ENCODE assay signal across 2 cellular contexts in genomic region chr1:42173961-42174715, GRCh38.
TF ChIP-seq lines count a peak whose summit lies in the region.

No MANE protein-coding gene starts in this region.

TF ChIP-seq in GM23338, 12 proteins besides CTCF, POLR2A, EP300 and RAD21 (continued from another document):
- no peak for TF ChIP-seq REST (IDR thresholded peaks at IDR 0.05; ENCODE audit: unreplicated experiment)
- no peak for TF ChIP-seq JUNB (IDR thresholded peaks at IDR 0.05; ENCODE audit: unreplicated experiment)
- TF ChIP-seq, protein P1, sequence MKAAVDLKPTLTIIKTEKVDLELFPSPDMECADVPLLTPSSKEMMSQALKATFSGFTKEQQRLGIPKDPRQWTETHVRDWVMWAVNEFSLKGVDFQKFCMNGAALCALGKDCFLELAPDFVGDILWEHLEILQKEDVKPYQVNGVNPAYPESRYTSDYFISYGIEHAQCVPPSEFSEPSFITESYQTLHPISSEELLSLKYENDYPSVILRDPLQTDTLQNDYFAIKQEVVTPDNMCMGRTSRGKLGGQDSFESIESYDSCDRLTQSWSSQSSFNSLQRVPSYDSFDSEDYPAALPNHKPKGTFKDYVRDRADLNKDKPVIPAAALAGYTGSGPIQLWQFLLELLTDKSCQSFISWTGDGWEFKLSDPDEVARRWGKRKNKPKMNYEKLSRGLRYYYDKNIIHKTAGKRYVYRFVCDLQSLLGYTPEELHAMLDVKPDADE (IDR thresholded peaks at IDR 0.05): no peak
- TF ChIP-seq STAT1 (IDR thresholded peaks at IDR 0.05; ENCODE audit: unreplicated experiment): no peak
- no peak for TF ChIP-seq POLR2AphosphoS5 (IDR thresholded peaks at IDR 0.05; ENCODE audit: low read depth)
- TF ChIP-seq NANOG (IDR thresholded peaks at IDR 0.05; ENCODE audit: borderline replicate concordance): no peak
- TF ChIP-seq ZNF114 (CRISPR knock-in tag; IDR thresholded peaks at IDR 0.05): no peak
- TF ChIP-seq EZH2phosphoT487 (IDR thresholded peaks at IDR 0.05; ENCODE audit: unreplicated experiment): no peak
- no peak for TF ChIP-seq CREB1 (CRISPR knock-in tag; IDR thresholded peaks at IDR 0.05; ENCODE audit: low read depth)
- no peak for TF ChIP-seq EZH2 (IDR thresholded peaks at IDR 0.05; ENCODE audit: low read depth, unreplicated experiment)

TF ChIP-seq in SK-N-SH treated with all-trans-retinoic acid at 6 μM for 48 hours, 23 proteins besides CTCF, POLR2A, EP300 and RAD21 (continued from another document):
- TF ChIP-seq, protein P2, sequence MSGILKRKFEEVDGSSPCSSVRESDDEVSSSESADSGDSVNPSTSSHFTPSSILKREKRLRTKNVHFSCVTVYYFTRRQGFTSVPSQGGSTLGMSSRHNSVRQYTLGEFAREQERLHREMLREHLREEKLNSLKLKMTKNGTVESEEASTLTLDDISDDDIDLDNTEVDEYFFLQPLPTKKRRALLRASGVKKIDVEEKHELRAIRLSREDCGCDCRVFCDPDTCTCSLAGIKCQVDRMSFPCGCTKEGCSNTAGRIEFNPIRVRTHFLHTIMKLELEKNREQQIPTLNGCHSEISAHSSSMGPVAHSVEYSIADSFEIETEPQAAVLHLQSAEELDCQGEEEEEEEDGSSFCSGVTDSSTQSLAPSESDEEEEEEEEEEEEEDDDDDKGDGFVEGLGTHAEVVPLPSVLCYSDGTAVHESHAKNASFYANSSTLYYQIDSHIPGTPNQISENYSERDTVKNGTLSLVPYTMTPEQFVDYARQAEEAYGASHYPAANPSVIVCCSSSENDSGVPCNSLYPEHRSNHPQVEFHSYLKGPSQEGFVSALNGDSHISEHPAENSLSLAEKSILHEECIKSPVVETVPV (CRISPR knock-in tag; IDR thresholded peaks at IDR 0.05): no peak
- no peak for TF ChIP-seq ESRRG (CRISPR knock-in tag; IDR thresholded peaks at IDR 0.05)
- TF ChIP-seq ZFP30 (CRISPR knock-in tag; IDR thresholded peaks at IDR 0.05): no peak
- TF ChIP-seq ZC3H10 (CRISPR knock-in tag; IDR thresholded peaks at IDR 0.05): no peak
- TF ChIP-seq, protein P3, sequence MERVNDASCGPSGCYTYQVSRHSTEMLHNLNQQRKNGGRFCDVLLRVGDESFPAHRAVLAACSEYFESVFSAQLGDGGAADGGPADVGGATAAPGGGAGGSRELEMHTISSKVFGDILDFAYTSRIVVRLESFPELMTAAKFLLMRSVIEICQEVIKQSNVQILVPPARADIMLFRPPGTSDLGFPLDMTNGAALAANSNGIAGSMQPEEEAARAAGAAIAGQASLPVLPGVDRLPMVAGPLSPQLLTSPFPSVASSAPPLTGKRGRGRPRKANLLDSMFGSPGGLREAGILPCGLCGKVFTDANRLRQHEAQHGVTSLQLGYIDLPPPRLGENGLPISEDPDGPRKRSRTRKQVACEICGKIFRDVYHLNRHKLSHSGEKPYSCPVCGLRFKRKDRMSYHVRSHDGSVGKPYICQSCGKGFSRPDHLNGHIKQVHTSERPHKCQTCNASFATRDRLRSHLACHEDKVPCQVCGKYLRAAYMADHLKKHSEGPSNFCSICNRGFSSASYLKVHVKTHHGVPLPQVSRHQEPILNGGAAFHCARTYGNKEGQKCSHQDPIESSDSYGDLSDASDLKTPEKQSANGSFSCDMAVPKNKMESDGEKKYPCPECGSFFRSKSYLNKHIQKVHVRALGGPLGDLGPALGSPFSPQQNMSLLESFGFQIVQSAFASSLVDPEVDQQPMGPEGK (CRISPR knock-in tag; IDR thresholded peaks at IDR 0.05; ENCODE audit: borderline replicate concordance): no peak
- TF ChIP-seq ZNF70 (CRISPR knock-in tag; IDR thresholded peaks at IDR 0.05): no peak
- no peak for TF ChIP-seq RARB (CRISPR knock-in tag; IDR thresholded peaks at IDR 0.05)
- TF ChIP-seq ARNTL (CRISPR knock-in tag; IDR thresholded peaks at IDR 0.05; ENCODE audit: borderline replicate concordance, low read depth): no peak
- no peak for TF ChIP-seq SNAI2 (CRISPR knock-in tag; IDR thresholded peaks at IDR 0.05)
- TF ChIP-seq ISL1 (CRISPR knock-in tag; IDR thresholded peaks at IDR 0.05): no peak
- no peak for TF ChIP-seq OSR1 (CRISPR knock-in tag; IDR thresholded peaks at IDR 0.05)
